Comparison of ENCODE assay signal across 13 cellular contexts in the genomic region with DNA sequence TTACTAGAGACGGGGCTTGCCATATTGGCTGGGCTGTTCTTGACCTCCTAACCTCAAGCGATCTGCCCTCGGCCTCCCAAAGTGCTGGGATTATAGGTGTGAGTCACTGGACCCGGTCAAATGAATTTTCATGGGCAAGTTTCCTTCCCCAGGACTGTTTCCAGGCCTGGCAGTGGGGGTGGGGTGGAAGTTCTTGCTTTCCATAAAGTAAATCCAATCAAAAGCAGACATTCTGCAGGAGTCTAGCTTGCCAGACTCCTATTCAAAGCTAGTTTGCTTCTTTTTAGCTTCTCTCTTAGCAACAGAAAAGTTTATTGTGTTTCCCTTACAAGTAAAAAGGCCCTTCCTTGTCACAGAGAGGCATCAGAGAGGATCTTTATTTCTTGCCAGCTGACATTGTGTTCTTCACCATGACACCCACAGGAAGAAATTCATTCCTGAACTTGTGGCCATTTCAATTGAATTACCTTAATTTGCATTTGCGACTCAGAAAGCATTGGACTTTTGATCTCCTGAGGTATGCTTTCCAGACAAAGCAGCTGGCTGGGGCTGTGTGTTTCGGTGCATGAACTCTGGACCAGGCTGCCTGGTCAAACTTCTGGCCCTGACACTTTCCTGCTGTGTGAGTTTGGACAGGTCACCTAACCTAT. TPM values are rescaled to one million over a fixed set of nuclear protein-coding genes. Genes with fewer than 3 reads are reported as not detected.
DNase-seq lines count a peak whose midpoint lies in the region; ATAC-seq and TF ChIP-seq lines count a peak whose summit lies in the region.
"Had no signal": no experiment of that assay in that cellular context is flagged by ENCODE, and none has a peak within 500 bp of the region (broad histone marks: within the 10 kb centered on the region; RNA-seq: fewer than 3 reads in every experiment).

No MANE protein-coding gene starts in this region.

- H3K36me3 ChIP-seq in mammary epithelial cell (ENCODE audit: insufficient read depth, low read length) (no peaks in the 10 kb centered on the region), mesodermal cell (ENCODE audit: control insufficient read depth, insufficient read depth, low read length) (no peaks in the 10 kb centered on the region), aorta (ENCODE audit: control insufficient read depth in 1 of 2, insufficient read depth in 2 of 2, low read length in 1 of 2) (no peaks in the 10 kb centered on the region)
- H3K36me3 ChIP-seq: right atrium auricular region had no signal

- H3K9me3 Mint-ChIP-seq in MCF 10A (ENCODE audit: unreplicated experiment) = peaks cover 8% of the 10 kb centered on the region

- no peaks in the 10 kb centered on the region for H3K27me3 ChIP-seq in mammary epithelial cell (ENCODE audit: insufficient read depth, low read length)
- no peaks in the 10 kb centered on the region for H3K27me3 ChIP-seq in aorta (ENCODE audit: control insufficient read depth in 1 of 2, insufficient read depth in 2 of 2, low read length in 1 of 2)
- H3K27me3 ChIP-seq: right atrium auricular region had no signal

- H3K79me2 ChIP-seq in mammary epithelial cell (ENCODE audit: insufficient read depth, low read length) = peaks cover 12% of the 10 kb centered on the region

- WGBS in mammary epithelial cell (ENCODE audit: low coverage, missing lambda C conversion rate) = 5% methylated on average over 6 of the region's 6 CpGs
- WGBS in mesodermal cell (ENCODE audit: insufficient coverage in 2 of 2), 2 experiments = 61 to 82% methylated on average over 3 of the region's 6 CpGs
- WGBS in aorta, 2 donors = 51 to 54% methylated on average over 6 of the region's 6 CpGs

- in situ Hi-C loops in mammary epithelial cell (cut with MboI; ENCODE audit: low sequenced_read_pairs in 2 of 2) = no loop called here

- H2AFZ ChIP-seq in mammary epithelial cell (ENCODE audit: low read depth, low read length) = no peak overlapping the region

- dilution Hi-C loops in mammary epithelial cell (cut with HindIII; ENCODE audit: low sequenced_read_pairs) = no loop called here

- H3K4me1 Mint-ChIP-seq in MCF 10A (ENCODE audit: insufficient read depth, unreplicated experiment) = peaks cover 3% of the 10 kb centered on the region

- no peaks in the 10 kb centered on the region for H3K36me3 Mint-ChIP-seq in MCF 10A (ENCODE audit: insufficient read depth, unreplicated experiment)

- no peak for ATAC-seq in HG02870 (IDR thresholded peaks at IDR 0.05; ENCODE audit: unreplicated experiment)
- no peak for ATAC-seq in aorta (ENCODE audit: low FRiP score)
- no peak for ATAC-seq in HG02759 (IDR thresholded peaks at IDR 0.05; ENCODE audit: unreplicated experiment)

- no peak overlapping the region for H3K27ac Mint-ChIP-seq in MCF 10A (ENCODE audit: low read depth, unreplicated experiment)

- H3K9me3 ChIP-seq in mammary epithelial cell (replicated peaks; ENCODE audit: insufficient read depth, low read length) (no peaks in the 10 kb centered on the region), mesodermal cell (ENCODE audit: control insufficient read depth, low read length) (no peaks in the 10 kb centered on the region), aorta (ENCODE audit: control insufficient read depth, low read length) (no peaks in the 10 kb centered on the region)
- H3K9me3 ChIP-seq: right atrium auricular region had no signal

- CTCF ChIA-PET in MCF 10A (lab: Yijun Ruan, JAX) = interaction anchor here (0.7 to 1.2 kb wide), 2 partner anchors 14 to 17 kb away, joined by 3 read pairs; no protein-coding TSS in a partner anchor
- CTCF ChIA-PET in mammary epithelial cell (lab: Charles Lee; ENCODE audit: low non-redundant PET) = no interaction called here

- BruUV-seq in MCF 10A (replicated peaks; lab: Mats Ljungman, UMichigan) (no TSS peak), mammary epithelial cell (replicated peaks; lab: Mats Ljungman, UMichigan) (no TSS peak)

- no peaks in the 10 kb centered on the region for H3K27me3 Mint-ChIP-seq in MCF 10A (ENCODE audit: insufficient read depth, unreplicated experiment)

- no peak overlapping the region for H3K27ac ChIP-seq in mammary epithelial cell (ENCODE audit: insufficient read depth, low read depth, low read length)
- H3K27ac ChIP-seq in mesodermal cell (ENCODE audit: low read depth, low read length, severe bottlenecking) = peak overlapping the region; percentile 84
- no peak overlapping the region for H3K27ac ChIP-seq in aorta (ENCODE audit: low read depth in 1 of 2, low read length in 2 of 2)
- H3K27ac ChIP-seq: 22Rv1, right atrium auricular region had no signal

- H4K20me1 ChIP-seq in mammary epithelial cell (ENCODE audit: insufficient read depth, low read length) = no peaks in the 10 kb centered on the region

- H3K9ac ChIP-seq in mammary epithelial cell (ENCODE audit: insufficient read depth, low read length) = no peak overlapping the region

- H3K4me3 Mint-ChIP-seq in MCF 10A (ENCODE audit: unreplicated experiment) = no peak overlapping the region

- H3K4me1 ChIP-seq in mammary epithelial cell (ENCODE audit: insufficient read depth, low read length) (peaks cover 4% of the 10 kb centered on the region), mesodermal cell (ENCODE audit: control insufficient read depth, insufficient read depth, low read length, poor library complexity, severe bottlenecking) (peaks cover 20% of the 10 kb centered on the region), aorta (ENCODE audit: control insufficient read depth in 1 of 2, insufficient read depth in 2 of 2, low read length in 2 of 2) (no peaks in the 10 kb centered on the region)
- H3K4me1 ChIP-seq: right atrium auricular region had no signal

- peak; percentile 46 for DNase-seq in MCF 10A (ENCODE audit: unreplicated experiment)
- no peak for DNase-seq in mammary epithelial cell
- peak; percentile 20 for DNase-seq in cerebellar cortex (ENCODE audit: low spot score)
- no peak for DNase-seq in aorta
- DNase-seq in NAMALWA (ENCODE audit: low spot score) = no peak
- DNase-seq: central memory CD4-positive, alpha-beta T cell; DMS79; NCI-H2029 had no signal

- intact Hi-C loops in MCF 10A (cut with micrococcal nuclease) (no loop called here), mammary epithelial cell (cut with micrococcal nuclease) (no loop called here), aorta (cut with DNase I) (no loop called here)

- TF ChIP-seq CTCF in MCF 10A (IDR thresholded peaks at IDR 0.05; ENCODE audit: unreplicated experiment) (no peak), mammary epithelial cell (conservative IDR thresholded peaks at IDR 0.05 in 1 of 2, IDR thresholded peaks at IDR 0.05 in 1 of 2; ENCODE audit: extremely low read depth in 1 of 2, insufficient read depth in 1 of 2, low read depth in 1 of 2, low read length in 2 of 2) (no peak)

- POLR2A ChIA-PET in MCF 10A (lab: Yijun Ruan, JAX) = no interaction called here

- H3K4me2 ChIP-seq in mammary epithelial cell (ENCODE audit: insufficient read depth, low read depth, low read length) = no peak overlapping the region

- H3K4me3 ChIP-seq in mammary epithelial cell (replicated peaks in 1 of 3; ENCODE audit: insufficient read depth in 1 of 3, low read depth in 2 of 3, low read length in 3 of 3) (no peak overlapping the region), mesodermal cell (ENCODE audit: extremely low read depth, insufficient read depth, low read length, poor library complexity, severe bottlenecking) (no peak overlapping the region), aorta (ENCODE audit: low read length in 2 of 2) (no peak overlapping the region)
- H3K4me3 ChIP-seq: right atrium auricular region had no signal

RNA-seq across cellular contexts. Expression of gene LYPD1, which starts 37.9 kb away (rescaled TPM):
- total RNA-seq in MCF 10A (2022) (not detected in 2 replicates), mammary epithelial cell (not detected), aorta (1 to 10 TPM in 1 of 2 donors, under 1 TPM in 1; 0.49 to 1.2 TPM)
- polyA plus RNA-seq in mammary epithelial cell (not detected), aorta (not detected)
- not detected for polyA minus RNA-seq in mammary epithelial cell
- polyA plus RNA-seq in mesodermal cell (2013, experiment 1 of 2) = 18.6 TPM
- polyA plus RNA-seq in mesodermal cell (2013, experiment 2 of 2) = 11.6 TPM

Comparison
In these comparisons a context has a peak if more than half of its experiments do, and no peak if none do; other contexts are left out.
1. DNase-seq: peak in MCF 10A (single experiment) and cerebellar cortex (single experiment); none in mammary epithelial cell (single experiment), aorta (0 of 2) and NAMALWA (single experiment).